Comparison of ENCODE assay signal across 1 cellular context in the genomic region with DNA sequence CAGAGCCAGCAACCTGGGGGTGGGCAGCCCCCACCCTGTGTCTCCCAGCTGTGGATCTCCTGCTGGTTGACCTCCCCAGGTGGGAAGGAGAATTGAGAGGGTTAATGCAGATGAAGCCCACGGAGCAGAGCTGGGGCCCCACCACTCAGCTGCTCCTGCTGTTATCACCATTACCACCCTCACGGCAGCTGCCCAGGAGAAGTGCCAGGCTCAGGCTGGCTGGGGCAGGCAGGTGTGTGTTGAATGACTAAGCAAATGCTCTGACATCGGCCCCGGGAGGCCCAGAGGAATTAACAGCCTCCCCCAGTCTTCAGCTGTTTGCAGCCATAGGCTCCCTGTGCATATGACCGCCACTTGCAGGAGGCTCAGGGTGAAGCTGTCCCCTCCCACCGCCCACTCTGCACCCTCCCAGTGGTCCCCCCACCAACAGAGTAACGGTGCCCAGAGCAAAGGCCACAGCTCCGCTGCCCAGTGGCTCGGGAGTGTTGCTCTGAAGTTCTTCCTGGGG.
TF ChIP-seq lines count a peak whose summit lies in the region.

No MANE protein-coding gene starts in this region.

TF ChIP-seq in HEK293, 187 proteins besides CTCF, POLR2A, EP300 and RAD21 (continued from another document):
- TF ChIP-seq ZNF280D (tag by site-specific recombination; IDR thresholded peaks at IDR 0.05) (no peak), ZNF239 (tag by site-specific recombination; IDR thresholded peaks at IDR 0.05) (no peak), ZBTB20 (tag by site-specific recombination; IDR thresholded peaks at IDR 0.05) (no peak), ZNF354C (tag by site-specific recombination; IDR thresholded peaks at IDR 0.05; ENCODE audit: borderline replicate concordance, low read depth) (no peak), YY2 (tag by site-specific recombination; IDR thresholded peaks at IDR 0.05) (no peak), HOXA7 (CRISPR knock-in tag; IDR thresholded peaks at IDR 0.05; ENCODE audit: borderline replicate concordance) (no peak), ZNF585B (tag by site-specific recombination; IDR thresholded peaks at IDR 0.05) (no peak), ZIC2 (tag by site-specific recombination; IDR thresholded peaks at IDR 0.05) (peak; percentile 68), ZNF510 (tag by site-specific recombination; IDR thresholded peaks at IDR 0.05; ENCODE audit: insufficient replicate concordance) (no peak), KLF1 (tag by site-specific recombination; IDR thresholded peaks at IDR 0.05) (no peak), ZNF768 (tag by site-specific recombination; IDR thresholded peaks at IDR 0.05) (no peak), ZSCAN18 (tag by site-specific recombination; IDR thresholded peaks at IDR 0.05) (no peak), MEIS1 (CRISPR knock-in tag; IDR thresholded peaks at IDR 0.05; ENCODE audit: borderline replicate concordance) (no peak), AEBP2 (tag by site-specific recombination; IDR thresholded peaks at IDR 0.05; ENCODE audit: borderline replicate concordance) (no peak), ZNF843 (tag by site-specific recombination; IDR thresholded peaks at IDR 0.05) (no peak), ZNF571 (tag by site-specific recombination; IDR thresholded peaks at IDR 0.05) (no peak), EGR2 (tag by site-specific recombination; IDR thresholded peaks at IDR 0.05; ENCODE audit: low read depth) (0 out of 2 replicates have a peak, but pooled peaks have one; percentile 12), ZNF114 (tag by site-specific recombination; IDR thresholded peaks at IDR 0.05) (no peak), ZNF747 (tag by site-specific recombination; IDR thresholded peaks at IDR 0.05) (no peak), ZNF174 (tag by site-specific recombination; IDR thresholded peaks at IDR 0.05) (no peak), ZNF280C (tag by site-specific recombination; IDR thresholded peaks at IDR 0.05) (no peak), PRDM6 (tag by site-specific recombination; IDR thresholded peaks at IDR 0.05) (no peak), ZFHX2 (tag by site-specific recombination; conservative IDR thresholded peaks at IDR 0.05) (peak; percentile 9; the same call in 1 of the 2 replicates), ZNF302 (tag by site-specific recombination; IDR thresholded peaks at IDR 0.05; ENCODE audit: low read depth) (no peak), ZNF423 (tag by site-specific recombination; IDR thresholded peaks at IDR 0.05) (no peak), ZNF596 (tag by site-specific recombination; IDR thresholded peaks at IDR 0.05) (no peak)
- TF ChIP-seq, protein P1, sequence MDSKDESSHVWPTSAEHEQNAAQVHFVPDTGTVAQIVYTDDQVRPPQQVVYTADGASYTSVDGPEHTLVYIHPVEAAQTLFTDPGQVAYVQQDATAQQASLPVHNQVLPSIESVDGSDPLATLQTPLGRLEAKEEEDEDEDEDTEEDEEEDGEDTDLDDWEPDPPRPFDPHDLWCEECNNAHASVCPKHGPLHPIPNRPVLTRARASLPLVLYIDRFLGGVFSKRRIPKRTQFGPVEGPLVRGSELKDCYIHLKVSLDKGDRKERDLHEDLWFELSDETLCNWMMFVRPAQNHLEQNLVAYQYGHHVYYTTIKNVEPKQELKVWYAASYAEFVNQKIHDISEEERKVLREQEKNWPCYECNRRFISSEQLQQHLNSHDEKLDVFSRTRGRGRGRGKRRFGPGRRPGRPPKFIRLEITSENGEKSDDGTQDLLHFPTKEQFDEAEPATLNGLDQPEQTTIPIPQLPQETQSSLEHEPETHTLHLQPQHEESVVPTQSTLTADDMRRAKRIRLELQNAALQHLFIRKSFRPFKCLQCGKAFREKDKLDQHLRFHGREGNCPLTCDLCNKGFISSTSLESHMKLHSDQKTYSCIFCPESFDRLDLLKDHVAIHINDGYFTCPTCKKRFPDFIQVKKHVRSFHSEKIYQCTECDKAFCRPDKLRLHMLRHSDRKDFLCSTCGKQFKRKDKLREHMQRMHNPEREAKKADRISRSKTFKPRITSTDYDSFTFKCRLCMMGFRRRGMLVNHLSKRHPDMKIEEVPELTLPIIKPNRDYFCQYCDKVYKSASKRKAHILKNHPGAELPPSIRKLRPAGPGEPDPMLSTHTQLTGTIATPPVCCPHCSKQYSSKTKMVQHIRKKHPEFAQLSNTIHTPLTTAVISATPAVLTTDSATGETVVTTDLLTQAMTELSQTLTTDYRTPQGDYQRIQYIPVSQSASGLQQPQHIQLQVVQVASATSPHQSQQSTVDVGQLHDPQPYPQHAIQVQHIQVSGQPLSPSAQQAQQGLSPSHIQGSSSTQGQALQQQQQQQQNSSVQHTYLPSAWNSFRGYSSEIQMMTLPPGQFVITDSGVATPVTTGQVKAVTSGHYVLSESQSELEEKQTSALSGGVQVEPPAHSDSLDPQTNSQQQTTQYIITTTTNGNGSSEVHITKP (tag by site-specific recombination; IDR thresholded peaks at IDR 0.05): no peak
TF ChIP-seq in HEK293: peak in this region for 4.
